ENCODE assay signal across 9 cellular contexts in genomic region chr6:149965191-149966020, GRCh38. TPM values are rescaled to one million over a fixed set of nuclear protein-coding genes. Genes with fewer than 3 reads are reported as not detected.
A peak's percentile ranks its signal among the peaks of the same experiment; 100 is the strongest.
DNase-seq lines count a peak whose midpoint lies in the region; ATAC-seq and TF ChIP-seq lines count a peak whose summit lies in the region.
"Had no signal": no experiment of that assay in that cellular context is flagged by ENCODE, and none has a peak within 500 bp of the region (broad histone marks: within the 10 kb centered on the region; RNA-seq: fewer than 3 reads in every experiment).

No MANE protein-coding gene starts in this region.

- CTCF ChIA-PET in MCF 10A (lab: Yijun Ruan, JAX), result no interaction called here

- H3K4me1 Mint-ChIP-seq in MCF 10A (ENCODE audit: insufficient read depth, unreplicated experiment), result no peaks in the 10 kb centered on the region

- H3K27me3 ChIP-seq in breast epithelium (peaks cover 0 to 52% of the 10 kb centered on the region in 2 donors), dorsolateral prefrontal cortex (peaks cover 0 to 88% (median 62%) of the 10 kb centered on the region in 45 donors)

- no peaks in the 10 kb centered on the region for H3K36me3 Mint-ChIP-seq in MCF 10A (ENCODE audit: insufficient read depth, unreplicated experiment)

- H3K4me1 ChIP-seq in breast epithelium, result peaks cover 0 to 4% of the 10 kb centered on the region in 2 donors

- no peaks in the 10 kb centered on the region for H3K9me3 ChIP-seq in breast epithelium

- POLR2A ChIA-PET in MCF 10A (lab: Yijun Ruan, JAX), result no interaction called here

- no peak for TF ChIP-seq POLR2A in breast epithelium (IDR thresholded peaks at IDR 0.05)

- no peak for ATAC-seq in left lobe of liver
- ATAC-seq in HG03196 (IDR thresholded peaks at IDR 0.05; ENCODE audit: unreplicated experiment), result no peak

- no peak for DNase-seq in breast epithelium (ENCODE audit: low spot score in 2 of 2)
- DNase-seq in MCF 10A (ENCODE audit: unreplicated experiment), result no peak
- DNase-seq in astrocyte of the hippocampus (ENCODE audit: low read depth, low spot score), result peak; percentile 58
- peak; percentile 34 for DNase-seq in left lobe of liver (ENCODE audit: low spot score)
- peak; percentile 45 for DNase-seq in ureter (ENCODE audit: low spot score)
- DNase-seq in RPMI8226, result no peak
- no peak for DNase-seq in dorsolateral prefrontal cortex
- DNase-seq: MV-4-11 had no signal

- no peaks in the 10 kb centered on the region for H3K9me3 Mint-ChIP-seq in MCF 10A (ENCODE audit: unreplicated experiment)

- H3K4me3 ChIP-seq in breast epithelium (peak overlapping the region in 2 of 3 donors; percentile 51 to 69), dorsolateral prefrontal cortex (peak overlapping the region in 29 of 59 donors; percentile 17 to 70 (median 53))

- peaks cover 7% of the 10 kb centered on the region for H3K27me3 Mint-ChIP-seq in MCF 10A (ENCODE audit: insufficient read depth, unreplicated experiment)

- no peak overlapping the region for H3K27ac ChIP-seq in breast epithelium
- no peak overlapping the region for H3K27ac ChIP-seq in dorsolateral prefrontal cortex

- no TSS peak for BruUV-seq in MCF 10A (replicated peaks; lab: Mats Ljungman, UMichigan)

- intact Hi-C loops in breast epithelium (cut with DNase I; ENCODE audit: low total_unique reads) (no loop called here), MCF 10A (cut with micrococcal nuclease) (no loop called here), dorsolateral prefrontal cortex (cut with DNase I) (no loop called here)

- H3K4me3 Mint-ChIP-seq in MCF 10A (ENCODE audit: unreplicated experiment), result no peak overlapping the region

- TF ChIP-seq CTCF in breast epithelium (IDR thresholded peaks at IDR 0.05) (no peak), MCF 10A (IDR thresholded peaks at IDR 0.05; ENCODE audit: unreplicated experiment) (no peak), dorsolateral prefrontal cortex (IDR thresholded peaks at IDR 0.05 in 54 of 56, conservative IDR thresholded peaks at IDR 0.05 in 2 of 56; ENCODE audit: low read depth in 1 of 56, partially characterized antibody in 56 of 56) (no peak)

- H3K36me3 ChIP-seq in breast epithelium, result no peaks in the 10 kb centered on the region

- H3K27ac Mint-ChIP-seq in MCF 10A (ENCODE audit: low read depth, unreplicated experiment), result no peak overlapping the region

RNA-seq across cellular contexts. Expression of gene ULBP1, which starts 1.7 kb away (rescaled TPM):
- under 1 TPM in 2 of 3 donors, not detected in 1; under 0.01 to 0.29 TPM for total RNA-seq in breast epithelium
- total RNA-seq in MCF 10A (2022), result not detected in 2 replicates
- 0.08 TPM for total RNA-seq in left lobe of liver
- 2.5 TPM for total RNA-seq in ureter
- 1 to 10 TPM in 1 of 120 experiments, under 1 TPM in 57, not detected in 62; 0.12 to 1.1 (median 0.26) TPM for total RNA-seq in dorsolateral prefrontal cortex

RNA-seq across cellular contexts. Expression of gene ULBP2, which starts 23.6 kb away (rescaled TPM):
- total RNA-seq in breast epithelium (1 to 10 TPM in 1 of 3 donors, under 1 TPM in 1, not detected in 1; 0.88 to 1.3 TPM), MCF 10A (2022) (3.1 and 5.2 TPM in 2 replicates), left lobe of liver (0.18 TPM), ureter (3.0 TPM), dorsolateral prefrontal cortex (1 to 10 TPM in 117 of 120 experiments, under 1 TPM in 3; 0.56 to 4.8 (median 2.4) TPM)

RNA-seq across cellular contexts. Expression of gene RAET1G, which starts 42.5 kb away (rescaled TPM):
- 1 to 10 TPM in 1 of 3 donors, not detected in 2; 2.2 TPM for total RNA-seq in breast epithelium
- total RNA-seq in MCF 10A (2022), result 8.3 and 9.9 TPM in 2 replicates
- not detected for total RNA-seq in left lobe of liver
- 5.2 TPM for total RNA-seq in ureter
- total RNA-seq in dorsolateral prefrontal cortex, result 1 to 10 TPM in 2 of 120 experiments, under 1 TPM in 15, not detected in 103; 0.42 to 1.3 (median 0.59) TPM

RNA-seq across cellular contexts. Expression of gene RAET1L, which starts 59.9 kb away (rescaled TPM):
- total RNA-seq in breast epithelium (not detected), MCF 10A (2022) (1.2 TPM in 2 replicates), left lobe of liver (not detected), ureter (not detected), dorsolateral prefrontal cortex (not detected)

Comparison
In these comparisons a context has a peak if more than half of its experiments do, and no peak if none do; other contexts are left out.
1. DNase-seq: peak in astrocyte of the hippocampus (single experiment), left lobe of liver (single experiment) and ureter (single experiment); none in breast epithelium (0 of 2), MCF 10A (single experiment), RPMI8226 (single experiment) and dorsolateral prefrontal cortex (0 of 10).